8 cellular contexts compared by ENCODE assay signal in the genomic region with DNA sequence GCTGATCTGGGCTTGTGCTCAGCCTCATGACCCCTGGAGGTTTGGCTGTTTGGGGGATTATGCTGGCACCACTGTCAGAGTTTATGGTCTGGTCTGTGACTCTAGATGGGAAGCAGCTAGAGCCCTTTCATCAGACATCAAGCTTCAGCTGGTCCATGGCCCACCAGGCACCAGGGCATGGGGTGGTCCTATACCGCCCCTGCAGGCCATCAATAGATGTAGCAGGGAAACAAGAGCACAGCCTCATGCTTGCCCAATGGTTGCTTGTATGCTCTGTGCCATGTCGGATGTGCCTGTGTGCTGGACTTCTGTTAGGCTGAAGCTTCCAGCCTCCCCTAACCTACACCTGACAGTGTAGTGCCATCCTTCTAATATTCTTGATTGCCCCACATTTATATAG.
A peak's percentile ranks its signal among the peaks of the same experiment; 100 is the strongest.
DNase-seq lines count a peak whose midpoint lies in the region; ATAC-seq and TF ChIP-seq lines count a peak whose summit lies in the region.

No MANE protein-coding gene starts in this region.

- no peaks in the 10 kb centered on the region for H3F3A ChIP-seq in DOHH2 (ENCODE audit: control insufficient read depth, insufficient read depth)

- no peak overlapping the region for H3K4me2 ChIP-seq in DOHH2 (ENCODE audit: low read length)

- TF ChIP-seq CTCF in DOHH2 (IDR thresholded peaks at IDR 0.05; ENCODE audit: low read depth, low read length, poor library complexity, severe bottlenecking), result peak; percentile 73
- peak; percentile 46; the same call in 1 of the 2 replicates for TF ChIP-seq CTCF in HEK293 (tag by site-specific recombination; IDR thresholded peaks at IDR 0.05)
- peak; percentile 59 for TF ChIP-seq CTCF in kidney epithelial cell (IDR thresholded peaks at IDR 0.05; ENCODE audit: insufficient read depth, low read length, poor library complexity, severe bottlenecking)
- no peak for TF ChIP-seq CTCF in testis (IDR thresholded peaks at IDR 0.05)

- intact Hi-C loops in testis (cut with DNase I; ENCODE audit: low total_unique reads), result no loop called here

- H3K27me3 ChIP-seq in DOHH2 (ENCODE audit: control insufficient read depth, low read length), result peaks cover 3% of the 10 kb centered on the region; the same call in 1 of the 2 replicates
- no peaks in the 10 kb centered on the region for H3K27me3 ChIP-seq in kidney epithelial cell (ENCODE audit: control insufficient read depth, insufficient read depth, low read length)
- no peaks in the 10 kb centered on the region for H3K27me3 ChIP-seq in testis

- ATAC-seq in HG03196 (IDR thresholded peaks at IDR 0.05; ENCODE audit: unreplicated experiment) (no peak), GM18502 (IDR thresholded peaks at IDR 0.05; ENCODE audit: poor library complexity, unreplicated experiment) (no peak)

- no peaks in the 10 kb centered on the region for H3K79me2 ChIP-seq in DOHH2 (ENCODE audit: control insufficient read depth, low read length)

- WGBS in testis, 2 donors, result 76% methylated on average over 2 of the region's 2 CpGs

- TF ChIP-seq POLR2A in testis (IDR thresholded peaks at IDR 0.05), result no peak

- H3K36me3 ChIP-seq in DOHH2 (ENCODE audit: control insufficient read depth, low read length) (no peaks in the 10 kb centered on the region), HEK293 (ENCODE audit: control insufficient read depth in 2 of 2, insufficient read depth in 1 of 2, low read length in 2 of 2) (no peaks in the 10 kb centered on the region), kidney epithelial cell (ENCODE audit: control insufficient read depth, insufficient read depth, low read length) (no peaks in the 10 kb centered on the region), testis (ENCODE audit: low read depth, missing control alignments) (no peaks in the 10 kb centered on the region)

- no peaks in the 10 kb centered on the region for H3K9me3 ChIP-seq in DOHH2 (ENCODE audit: control insufficient read depth, insufficient read depth, low read length)
- no peaks in the 10 kb centered on the region for H3K9me3 ChIP-seq in HEK293 (ENCODE audit: control insufficient read depth, insufficient read depth, low read depth, low read length)
- H3K9me3 ChIP-seq in testis, result no peaks in the 10 kb centered on the region

- CTCF ChIA-PET in HEK293 (lab: Yijun Ruan, JAX), result interaction anchor here (0.5 to 2.1 kb wide), 19 partner anchors 9 to 306 kb away, joined by 3 to 17 read pairs (median 4); no protein-coding TSS in a partner anchor

- DNase-seq in RPMI8226 (peak; percentile 27), kidney epithelial cell (ENCODE audit: low read depth) (no peak), testis (no peak)
- DNase-seq in activated CD4-positive, alpha-beta T cell treated with anti-CD3 and anti-CD28 coated beads for 4 hours, result no peak

- H3K4me3 ChIP-seq in DOHH2 (ENCODE audit: low read length) (no peak overlapping the region), HEK293 (ENCODE audit: low read depth, low read length) (no peak overlapping the region), kidney epithelial cell (ENCODE audit: low read depth, low read length) (no peak overlapping the region), testis (no peak overlapping the region)

- no peaks in the 10 kb centered on the region for H4K20me1 ChIP-seq in DOHH2 (ENCODE audit: control insufficient read depth, insufficient read depth, low read depth, low read length)

- no peak overlapping the region for H3K27ac ChIP-seq in DOHH2 (ENCODE audit: low read depth, low read length)
- no peak overlapping the region for H3K27ac ChIP-seq in HEK293 (ENCODE audit: extremely low read depth, low read depth, low read length)
- H3K27ac ChIP-seq in testis, result no peak overlapping the region

- POLR2A ChIA-PET in HEK293 (lab: Yijun Ruan, JAX), result no interaction called here

- H3K9me2 ChIP-seq in DOHH2 (replicated peaks; ENCODE audit: control insufficient read depth, low read length), result no peaks in the 10 kb centered on the region

- H3K4me1 ChIP-seq in DOHH2 (ENCODE audit: control insufficient read depth, low read length) (no peaks in the 10 kb centered on the region), HEK293 (ENCODE audit: control insufficient read depth, insufficient read depth, low read length) (no peaks in the 10 kb centered on the region), testis (no peaks in the 10 kb centered on the region)

TF ChIP-seq in HEK293, 187 proteins besides CTCF, POLR2A, EP300 and RAD21 (continues in another document):
- TF ChIP-seq, protein P1, sequence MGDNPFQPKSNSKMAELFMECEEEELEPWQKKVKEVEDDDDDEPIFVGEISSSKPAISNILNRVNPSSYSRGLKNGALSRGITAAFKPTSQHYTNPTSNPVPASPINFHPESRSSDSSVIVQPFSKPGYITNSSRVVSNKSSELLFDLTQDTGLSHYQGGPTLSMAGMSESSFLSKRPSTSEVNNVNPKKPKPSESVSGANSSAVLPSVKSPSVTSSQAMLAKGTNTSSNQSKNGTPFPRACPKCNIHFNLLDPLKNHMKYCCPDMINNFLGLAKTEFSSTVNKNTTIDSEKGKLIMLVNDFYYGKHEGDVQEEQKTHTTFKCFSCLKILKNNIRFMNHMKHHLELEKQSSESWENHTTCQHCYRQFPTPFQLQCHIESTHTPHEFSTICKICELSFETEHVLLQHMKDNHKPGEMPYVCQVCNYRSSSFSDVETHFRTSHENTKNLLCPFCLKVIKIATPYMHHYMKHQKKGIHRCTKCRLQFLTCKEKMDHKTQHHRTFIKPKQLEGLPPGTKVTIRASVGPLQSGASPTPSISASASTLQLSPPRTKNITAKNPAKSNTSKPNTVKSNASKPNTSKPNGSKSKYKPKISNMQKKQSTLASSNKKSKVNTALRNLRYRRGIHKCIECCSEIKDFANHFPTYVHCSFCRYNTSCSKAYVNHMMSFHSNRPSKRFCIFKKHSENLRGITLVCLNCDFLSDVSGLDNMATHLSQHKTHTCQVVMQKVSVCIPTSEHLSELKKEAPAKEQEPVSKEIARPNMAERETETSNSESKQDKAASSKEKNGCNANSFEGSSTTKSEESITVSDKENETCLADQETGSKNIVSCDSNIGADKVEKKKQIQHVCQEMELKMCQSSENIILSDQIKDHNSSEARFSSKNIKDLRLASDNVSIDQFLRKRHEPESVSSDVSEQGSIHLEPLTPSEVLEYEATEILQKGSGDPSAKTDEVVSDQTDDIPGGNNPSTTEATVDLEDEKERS (tag by site-specific recombination; IDR thresholded peaks at IDR 0.05), result no peak
- TF ChIP-seq, protein P2, sequence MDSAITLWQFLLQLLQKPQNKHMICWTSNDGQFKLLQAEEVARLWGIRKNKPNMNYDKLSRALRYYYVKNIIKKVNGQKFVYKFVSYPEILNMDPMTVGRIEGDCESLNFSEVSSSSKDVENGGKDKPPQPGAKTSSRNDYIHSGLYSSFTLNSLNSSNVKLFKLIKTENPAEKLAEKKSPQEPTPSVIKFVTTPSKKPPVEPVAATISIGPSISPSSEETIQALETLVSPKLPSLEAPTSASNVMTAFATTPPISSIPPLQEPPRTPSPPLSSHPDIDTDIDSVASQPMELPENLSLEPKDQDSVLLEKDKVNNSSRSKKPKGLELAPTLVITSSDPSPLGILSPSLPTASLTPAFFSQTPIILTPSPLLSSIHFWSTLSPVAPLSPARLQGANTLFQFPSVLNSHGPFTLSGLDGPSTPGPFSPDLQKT (IDR thresholded peaks at IDR 0.05; ENCODE audit: borderline replicate concordance, low read depth, low read length), result no peak
- TF ChIP-seq, protein P3, sequence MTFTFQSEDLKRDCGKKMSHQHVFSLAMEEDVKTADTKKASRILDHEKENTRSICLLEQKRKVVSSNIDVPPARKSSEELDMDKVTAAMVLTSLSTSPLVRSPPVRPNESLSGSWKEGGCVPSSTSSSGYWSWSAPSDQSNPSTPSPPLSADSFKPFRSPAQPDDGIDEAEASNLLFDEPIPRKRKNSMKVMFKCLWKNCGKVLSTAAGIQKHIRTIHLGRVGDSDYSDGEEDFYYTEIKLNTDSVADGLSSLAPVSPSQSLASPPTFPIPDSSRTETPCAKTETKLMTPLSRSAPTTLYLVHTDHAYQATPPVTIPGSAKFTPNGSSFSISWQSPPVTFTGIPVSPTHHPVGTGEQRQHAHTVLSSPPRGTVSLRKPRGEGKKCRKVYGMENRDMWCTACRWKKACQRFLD (tag by site-specific recombination; IDR thresholded peaks at IDR 0.05), result no peak
- TF ChIP-seq, protein P4, sequence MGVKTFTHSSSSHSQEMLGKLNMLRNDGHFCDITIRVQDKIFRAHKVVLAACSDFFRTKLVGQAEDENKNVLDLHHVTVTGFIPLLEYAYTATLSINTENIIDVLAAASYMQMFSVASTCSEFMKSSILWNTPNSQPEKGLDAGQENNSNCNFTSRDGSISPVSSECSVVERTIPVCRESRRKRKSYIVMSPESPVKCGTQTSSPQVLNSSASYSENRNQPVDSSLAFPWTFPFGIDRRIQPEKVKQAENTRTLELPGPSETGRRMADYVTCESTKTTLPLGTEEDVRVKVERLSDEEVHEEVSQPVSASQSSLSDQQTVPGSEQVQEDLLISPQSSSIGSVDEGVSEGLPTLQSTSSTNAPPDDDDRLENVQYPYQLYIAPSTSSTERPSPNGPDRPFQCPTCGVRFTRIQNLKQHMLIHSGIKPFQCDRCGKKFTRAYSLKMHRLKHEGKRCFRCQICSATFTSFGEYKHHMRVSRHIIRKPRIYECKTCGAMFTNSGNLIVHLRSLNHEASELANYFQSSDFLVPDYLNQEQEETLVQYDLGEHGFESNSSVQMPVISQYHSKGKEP (tag by site-specific recombination; IDR thresholded peaks at IDR 0.05), result no peak
- TF ChIP-seq KLF16 (tag by site-specific recombination; IDR thresholded peaks at IDR 0.05) (no peak), ZEB2 (tag by site-specific recombination; IDR thresholded peaks at IDR 0.05) (no peak)
- TF ChIP-seq, protein P5, sequence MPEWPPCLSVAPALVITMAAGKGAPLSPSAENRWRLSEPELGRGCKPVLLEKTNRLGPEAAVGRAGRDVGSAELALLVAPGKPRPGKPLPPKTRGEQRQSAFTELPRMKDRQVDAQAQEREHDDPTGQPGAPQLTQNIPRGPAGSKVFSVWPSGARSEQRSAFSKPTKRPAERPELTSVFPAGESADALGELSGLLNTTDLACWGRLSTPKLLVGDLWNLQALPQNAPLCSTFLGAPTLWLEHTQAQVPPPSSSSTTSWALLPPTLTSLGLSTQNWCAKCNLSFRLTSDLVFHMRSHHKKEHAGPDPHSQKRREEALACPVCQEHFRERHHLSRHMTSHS (tag by site-specific recombination; IDR thresholded peaks at IDR 0.05), result no peak
- TF ChIP-seq, protein P6, sequence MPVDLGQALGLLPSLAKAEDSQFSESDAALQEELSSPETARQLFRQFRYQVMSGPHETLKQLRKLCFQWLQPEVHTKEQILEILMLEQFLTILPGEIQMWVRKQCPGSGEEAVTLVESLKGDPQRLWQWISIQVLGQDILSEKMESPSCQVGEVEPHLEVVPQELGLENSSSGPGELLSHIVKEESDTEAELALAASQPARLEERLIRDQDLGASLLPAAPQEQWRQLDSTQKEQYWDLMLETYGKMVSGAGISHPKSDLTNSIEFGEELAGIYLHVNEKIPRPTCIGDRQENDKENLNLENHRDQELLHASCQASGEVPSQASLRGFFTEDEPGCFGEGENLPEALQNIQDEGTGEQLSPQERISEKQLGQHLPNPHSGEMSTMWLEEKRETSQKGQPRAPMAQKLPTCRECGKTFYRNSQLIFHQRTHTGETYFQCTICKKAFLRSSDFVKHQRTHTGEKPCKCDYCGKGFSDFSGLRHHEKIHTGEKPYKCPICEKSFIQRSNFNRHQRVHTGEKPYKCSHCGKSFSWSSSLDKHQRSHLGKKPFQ (tag by site-specific recombination; IDR thresholded peaks at IDR 0.05), result no peak

Comparison
In these comparisons a context has a peak if more than half of its experiments do, and no peak if none do; other contexts are left out.
1. CTCF ChIP-seq: peak in DOHH2 (single experiment), HEK293 (single experiment) and kidney epithelial cell (single experiment); none in testis (0 of 3).